Comparison of ENCODE assay signal across 1 cellular context in the genomic region with DNA sequence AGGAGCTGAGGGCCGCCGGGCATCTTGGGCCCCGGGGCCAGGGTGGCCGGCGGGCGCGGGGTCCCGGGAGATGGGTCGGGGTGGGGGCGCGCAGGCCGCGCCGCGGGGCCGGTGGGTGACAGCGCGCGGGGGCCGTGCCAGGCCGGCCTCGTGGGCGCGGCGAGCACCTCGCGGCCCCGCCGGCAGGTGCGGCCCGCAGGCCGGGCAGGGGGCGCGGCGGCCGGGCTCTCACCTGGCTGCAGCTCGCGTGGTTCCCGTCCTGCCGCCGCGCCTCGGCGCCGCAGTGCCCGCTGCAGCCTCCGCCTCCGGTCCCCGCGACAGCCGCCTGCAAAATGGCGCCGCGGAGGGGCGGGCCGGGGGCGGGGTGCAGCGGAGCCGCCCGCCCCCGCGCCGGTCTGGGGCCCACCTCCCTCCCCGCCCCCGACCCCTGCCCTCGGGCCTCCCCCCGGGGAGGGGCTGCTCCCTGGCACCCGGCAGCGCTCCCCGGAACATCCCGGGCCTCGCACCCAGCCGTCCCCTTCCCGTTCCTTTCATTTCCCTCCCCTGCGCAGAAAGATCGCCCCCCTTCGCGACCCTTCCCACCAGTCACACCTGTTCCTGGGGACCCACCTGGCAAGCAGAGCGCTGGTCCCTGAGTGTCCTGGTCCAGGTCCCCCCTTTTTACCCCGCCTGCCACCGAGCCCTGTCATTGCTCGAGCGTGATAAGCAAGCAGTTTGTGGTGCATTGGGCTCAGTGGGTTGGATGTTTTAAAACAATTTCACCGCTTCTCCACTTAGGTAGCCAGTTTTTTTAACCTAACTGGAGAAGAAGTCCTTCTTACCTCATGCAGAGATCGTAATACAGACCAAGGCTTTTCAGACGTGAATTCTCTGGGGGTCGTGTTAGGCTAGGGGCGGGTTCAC.
TF ChIP-seq lines count a peak whose summit lies in the region.

TSS of gene SLC23A2 (minus strand) at position 337 of the 903 bp plus-strand sequence. CDS start 68,948 bp downstream, outside the sequence.

TF ChIP-seq in HCT116, 20 proteins besides CTCF, POLR2A, EP300 and RAD21:
- TF ChIP-seq CEBPB (IDR thresholded peaks at IDR 0.05; ENCODE audit: low read depth): no peak
- TF ChIP-seq POLR2AphosphoS5 (IDR thresholded peaks at IDR 0.05; ENCODE audit: low read depth, low read length): peak; percentile 78
- TF ChIP-seq SRF (IDR thresholded peaks at IDR 0.05; ENCODE audit: low read depth): no peak
- TF ChIP-seq, protein P1, sequence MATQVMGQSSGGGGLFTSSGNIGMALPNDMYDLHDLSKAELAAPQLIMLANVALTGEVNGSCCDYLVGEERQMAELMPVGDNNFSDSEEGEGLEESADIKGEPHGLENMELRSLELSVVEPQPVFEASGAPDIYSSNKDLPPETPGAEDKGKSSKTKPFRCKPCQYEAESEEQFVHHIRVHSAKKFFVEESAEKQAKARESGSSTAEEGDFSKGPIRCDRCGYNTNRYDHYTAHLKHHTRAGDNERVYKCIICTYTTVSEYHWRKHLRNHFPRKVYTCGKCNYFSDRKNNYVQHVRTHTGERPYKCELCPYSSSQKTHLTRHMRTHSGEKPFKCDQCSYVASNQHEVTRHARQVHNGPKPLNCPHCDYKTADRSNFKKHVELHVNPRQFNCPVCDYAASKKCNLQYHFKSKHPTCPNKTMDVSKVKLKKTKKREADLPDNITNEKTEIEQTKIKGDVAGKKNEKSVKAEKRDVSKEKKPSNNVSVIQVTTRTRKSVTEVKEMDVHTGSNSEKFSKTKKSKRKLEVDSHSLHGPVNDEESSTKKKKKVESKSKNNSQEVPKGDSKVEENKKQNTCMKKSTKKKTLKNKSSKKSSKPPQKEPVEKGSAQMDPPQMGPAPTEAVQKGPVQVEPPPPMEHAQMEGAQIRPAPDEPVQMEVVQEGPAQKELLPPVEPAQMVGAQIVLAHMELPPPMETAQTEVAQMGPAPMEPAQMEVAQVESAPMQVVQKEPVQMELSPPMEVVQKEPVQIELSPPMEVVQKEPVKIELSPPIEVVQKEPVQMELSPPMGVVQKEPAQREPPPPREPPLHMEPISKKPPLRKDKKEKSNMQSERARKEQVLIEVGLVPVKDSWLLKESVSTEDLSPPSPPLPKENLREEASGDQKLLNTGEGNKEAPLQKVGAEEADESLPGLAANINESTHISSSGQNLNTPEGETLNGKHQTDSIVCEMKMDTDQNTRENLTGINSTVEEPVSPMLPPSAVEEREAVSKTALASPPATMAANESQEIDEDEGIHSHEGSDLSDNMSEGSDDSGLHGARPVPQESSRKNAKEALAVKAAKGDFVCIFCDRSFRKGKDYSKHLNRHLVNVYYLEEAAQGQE (IDR thresholded peaks at IDR 0.05; ENCODE audit: low read depth): no peak
- no peak for TF ChIP-seq CBX3 (IDR thresholded peaks at IDR 0.05; ENCODE audit: low read depth)
- no peak; the same call in 1 of the 2 replicates for TF ChIP-seq EGR1 (IDR thresholded peaks at IDR 0.05; ENCODE audit: low read depth)
- TF ChIP-seq ZFX (IDR thresholded peaks at IDR 0.05): peak; percentile 78; the same call in 1 of the 2 replicates
- no peak for TF ChIP-seq MAX (IDR thresholded peaks at IDR 0.05)
- no peak for TF ChIP-seq ZNF274 (IDR thresholded peaks at IDR 0.05; ENCODE audit: low read depth, low read length)
- TF ChIP-seq TCF7L2 (IDR thresholded peaks at IDR 0.05; ENCODE audit: borderline replicate concordance, extremely low read depth, insufficient read depth, insufficient read length): no peak
- TF ChIP-seq, protein P2, sequence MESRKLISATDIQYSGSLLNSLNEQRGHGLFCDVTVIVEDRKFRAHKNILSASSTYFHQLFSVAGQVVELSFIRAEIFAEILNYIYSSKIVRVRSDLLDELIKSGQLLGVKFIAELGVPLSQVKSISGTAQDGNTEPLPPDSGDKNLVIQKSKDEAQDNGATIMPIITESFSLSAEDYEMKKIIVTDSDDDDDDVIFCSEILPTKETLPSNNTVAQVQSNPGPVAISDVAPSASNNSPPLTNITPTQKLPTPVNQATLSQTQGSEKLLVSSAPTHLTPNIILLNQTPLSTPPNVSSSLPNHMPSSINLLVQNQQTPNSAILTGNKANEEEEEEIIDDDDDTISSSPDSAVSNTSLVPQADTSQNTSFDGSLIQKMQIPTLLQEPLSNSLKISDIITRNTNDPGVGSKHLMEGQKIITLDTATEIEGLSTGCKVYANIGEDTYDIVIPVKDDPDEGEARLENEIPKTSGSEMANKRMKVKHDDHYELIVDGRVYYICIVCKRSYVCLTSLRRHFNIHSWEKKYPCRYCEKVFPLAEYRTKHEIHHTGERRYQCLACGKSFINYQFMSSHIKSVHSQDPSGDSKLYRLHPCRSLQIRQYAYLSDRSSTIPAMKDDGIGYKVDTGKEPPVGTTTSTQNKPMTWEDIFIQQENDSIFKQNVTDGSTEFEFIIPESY (IDR thresholded peaks at IDR 0.05; ENCODE audit: extremely low read depth, insufficient replicate concordance, low read length): no peak
- TF ChIP-seq YY1 (IDR thresholded peaks at IDR 0.05; ENCODE audit: extremely low read depth, insufficient replicate concordance, low read depth, low read length): peak; percentile 88
- TF ChIP-seq EZH2 (IDR thresholded peaks at IDR 0.05): no peak
